Comparison of ENCODE assay signal across 13 cellular contexts in the genomic region with DNA sequence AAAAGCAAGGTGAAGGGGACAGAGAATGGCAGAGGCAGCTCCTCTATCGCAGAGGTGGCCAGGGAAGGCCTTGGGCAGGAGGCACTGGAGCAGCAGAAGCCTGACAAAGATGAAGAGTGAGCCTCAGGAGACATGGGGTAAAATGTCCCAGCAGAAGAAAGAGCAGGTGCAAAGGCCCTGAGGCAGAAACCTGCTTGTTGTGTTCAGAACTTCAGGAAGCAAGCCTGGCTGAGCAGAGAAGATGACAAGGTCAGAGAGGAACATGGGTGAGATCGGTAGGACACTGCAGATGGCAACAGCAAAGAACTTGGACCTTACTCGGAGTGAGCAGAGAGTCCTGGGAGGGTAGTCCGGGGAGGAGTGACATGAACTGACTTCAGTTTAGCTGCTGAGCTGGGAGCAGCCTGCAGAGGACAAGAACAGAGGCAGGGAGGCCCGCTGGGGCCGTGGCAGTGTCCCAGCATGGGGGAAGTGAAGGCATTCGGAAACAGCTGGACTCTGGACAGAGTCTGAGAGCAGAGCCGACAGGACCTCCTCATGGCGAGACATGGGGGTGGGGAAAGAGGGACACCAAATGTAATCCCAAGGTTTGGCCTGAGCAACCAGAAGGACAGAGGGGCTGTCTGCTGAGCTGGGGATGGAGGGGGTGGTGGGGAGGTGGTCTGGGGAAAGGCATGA.
DNase-seq lines count a peak whose midpoint lies in the region; ATAC-seq, FAIRE-seq and TF ChIP-seq lines count a peak whose summit lies in the region.
"Had no signal": no experiment of that assay in that cellular context is flagged by ENCODE, and none has a peak within 500 bp of the region (broad histone marks: within the 10 kb centered on the region; RNA-seq: fewer than 3 reads in every experiment).

No MANE protein-coding gene starts in this region.

- no peak for ATAC-seq in activated naive CD4-positive, alpha-beta T cell treated with anti-CD3 and anti-CD28 coated beads, Interleukin-2, amount 50 U/mL, for 72 hours
- ATAC-seq in memory B cell (ENCODE audit: low read depth): no peak

- peaks cover 0 to 18% (median 0%) of the 10 kb centered on the region in 3 donors for H3K36me3 ChIP-seq in tibial nerve
- H3K36me3 ChIP-seq in small intestine (ENCODE audit: control insufficient read depth in 2 of 2, insufficient read depth in 2 of 2, low read length in 2 of 2): no peaks in the 10 kb centered on the region

- H3K27ac Mint-ChIP-seq in activated naive CD4-positive, alpha-beta T cell treated with anti-CD3 and anti-CD28 coated beads, Interleukin-2, amount 50 U/mL, for 72 hours: peak overlapping the region; percentile 18 to 26
- H3K27ac Mint-ChIP-seq in activated naive CD4-positive, alpha-beta T cell treated with anti-CD3 and anti-CD28 coated beads for 36 hours: no peak overlapping the region
- H3K27ac Mint-ChIP-seq in memory B cell: peak overlapping the region; percentile 89

- peaks cover 0 to 34% of the 10 kb centered on the region in 2 donors for H3K36me3 Mint-ChIP-seq in activated naive CD4-positive, alpha-beta T cell treated with anti-CD3 and anti-CD28 coated beads, Interleukin-2, amount 50 U/mL, for 72 hours
- no peaks in the 10 kb centered on the region for H3K36me3 Mint-ChIP-seq in activated naive CD4-positive, alpha-beta T cell treated with anti-CD3 and anti-CD28 coated beads for 36 hours (ENCODE audit: low read depth)
- peaks cover 20% of the 10 kb centered on the region for H3K36me3 Mint-ChIP-seq in memory B cell

- no peak overlapping the region for H3K4me3 ChIP-seq in tibial nerve
- H3K4me3 ChIP-seq in small intestine (ENCODE audit: low read depth in 1 of 2, low read length in 2 of 2): no peak overlapping the region
- H3K4me3 ChIP-seq: mucosa of descending colon had no signal

- intact Hi-C loops in activated naive CD4-positive, alpha-beta T cell treated with anti-CD3 and anti-CD28 coated beads for 36 hours (cut with micrococcal nuclease): no loop called here

- peaks cover 37% of the 10 kb centered on the region for H3K4me1 Mint-ChIP-seq in activated naive CD4-positive, alpha-beta T cell treated with anti-CD3 and anti-CD28 coated beads for 36 hours (ENCODE audit: low read depth)
- peaks cover 63% of the 10 kb centered on the region for H3K4me1 Mint-ChIP-seq in memory B cell

- H3K9me3 Mint-ChIP-seq in activated naive CD4-positive, alpha-beta T cell treated with anti-CD3 and anti-CD28 coated beads, Interleukin-2, amount 50 U/mL, for 72 hours: no peaks in the 10 kb centered on the region
- H3K9me3 Mint-ChIP-seq in activated naive CD4-positive, alpha-beta T cell treated with anti-CD3 and anti-CD28 coated beads for 36 hours: no peaks in the 10 kb centered on the region
- H3K9me3 Mint-ChIP-seq in memory B cell: no peaks in the 10 kb centered on the region
- H3K9me3 Mint-ChIP-seq: H9 had no signal

- no peak for TF ChIP-seq EP300 in tibial nerve (IDR thresholded peaks at IDR 0.05)

- peaks cover 0 to 71% (median 51%) of the 10 kb centered on the region in 4 donors for H3K4me1 ChIP-seq in tibial nerve
- H3K4me1 ChIP-seq in small intestine (ENCODE audit: control insufficient read depth in 2 of 2, insufficient read depth in 1 of 2, low read depth in 1 of 2, low read length in 1 of 2): no peaks in the 10 kb centered on the region

- H3K27ac ChIP-seq in angular gyrus (ENCODE audit: low read depth, low read length): peak overlapping the region; percentile 91
- H3K27ac ChIP-seq in tibial nerve: peak overlapping the region in 3 of 4 donors; percentile 65 to 87 (median 83)
- H3K27ac ChIP-seq in small intestine (ENCODE audit: low read depth in 1 of 2, low read length in 1 of 2): peak overlapping the region in 1 of 2 donors; percentile 80
- H3K27ac ChIP-seq: VCaP had no signal

- no peak for FAIRE-seq in small intestine (lab: Jason Lieb, UNC)

- no peak for TF ChIP-seq POLR2A in tibial nerve (IDR thresholded peaks at IDR 0.05)

- H3K27me3 ChIP-seq in tibial nerve (no peaks in the 10 kb centered on the region), small intestine (ENCODE audit: control insufficient read depth in 2 of 2, insufficient read depth in 2 of 2, low read length in 2 of 2) (no peaks in the 10 kb centered on the region)

- CTCF ChIA-PET in activated naive CD4-positive, alpha-beta T cell treated with anti-CD3 and anti-CD28 coated beads for 36 hours (lab: Charles Lee): no interaction called here

- no peak for DNase-seq in activated naive CD4-positive, alpha-beta T cell treated with anti-CD3 and anti-CD28 coated beads, Interleukin-2, amount 50 U/mL, for 72 hours (ENCODE audit: low spot score in 2 of 2)
- DNase-seq in activated naive CD4-positive, alpha-beta T cell treated with anti-CD3 and anti-CD28 coated beads for 36 hours: no peak
- DNase-seq in memory B cell (ENCODE audit: low spot score in 2 of 2) (no peak), tibial nerve (ENCODE audit: low spot score in 2 of 2) (no peak), COR-L47 (lab: John Stamatoyannopoulos, UW) (no peak), NOMO-1 (lab: John Stamatoyannopoulos, UW; ENCODE audit: unreplicated experiment in 2 of 2) (no peak), small intestine (no peak)
- DNase-seq: GDM1, H9, Karpas-422 had no signal

- 72 to 74% methylated on average over 9 of the region's 9 CpGs for WGBS in tibial nerve, 2 donors
- WGBS in small intestine, 3 donors: 67 to 86% (median 84%) methylated on average over 9 of the region's 9 CpGs

- no peaks in the 10 kb centered on the region for H3K27me3 Mint-ChIP-seq in activated naive CD4-positive, alpha-beta T cell treated with anti-CD3 and anti-CD28 coated beads for 36 hours (ENCODE audit: low read depth)
- no peaks in the 10 kb centered on the region for H3K27me3 Mint-ChIP-seq in memory B cell

- no peak overlapping the region for H3K4me3 Mint-ChIP-seq in activated naive CD4-positive, alpha-beta T cell treated with anti-CD3 and anti-CD28 coated beads for 36 hours
- H3K4me3 Mint-ChIP-seq in memory B cell: peak overlapping the region; percentile 79
- H3K4me3 Mint-ChIP-seq: H9 had no signal

- H3K9me3 ChIP-seq in tibial nerve (peaks cover 0 to 8% (median 0%) of the 10 kb centered on the region in 4 donors), small intestine (ENCODE audit: control insufficient read depth, low read depth) (no peaks in the 10 kb centered on the region)
- H3K9me3 ChIP-seq: mucosa of descending colon had no signal

- no peak for TF ChIP-seq CTCF in tibial nerve (IDR thresholded peaks at IDR 0.05)
